Comparison of ENCODE assay signal across 10 cellular contexts in genomic region chr11:73152861-73153483, GRCh38. TPM values are rescaled to one million over a fixed set of nuclear protein-coding genes. Genes with fewer than 3 reads are reported as not detected.
DNase-seq lines count a peak whose midpoint lies in the region; ATAC-seq, FAIRE-seq and TF ChIP-seq lines count a peak whose summit lies in the region.
"Had no signal": no experiment of that assay in that cellular context is flagged by ENCODE, and none has a peak within 500 bp of the region (broad histone marks: within the 10 kb centered on the region; RNA-seq: fewer than 3 reads in every experiment).

No MANE protein-coding gene starts in this region.

- H3K4me1 ChIP-seq in PC-9 (replicated peaks; ENCODE audit: insufficient read depth) (peaks cover 24% of the 10 kb centered on the region), H1 (replicated peaks in 1 of 4; ENCODE audit: control insufficient read depth in 3 of 4, insufficient read depth in 4 of 4, low read length in 3 of 4) (peaks cover 4 to 14% (median 7%) of the 10 kb centered on the region in 4 experiments; a peak in 6 of 7 replicates), tibial artery (peaks cover 2 to 62% (median 42%) of the 10 kb centered on the region in 4 donors)

- H2AFZ ChIP-seq in PC-9 (no peak overlapping the region), H1 (ENCODE audit: low read length) (peak overlapping the region; percentile 68)

- no peak overlapping the region for H3K14ac ChIP-seq in H1 (ENCODE audit: insufficient read length)

- no peak overlapping the region for H4K8ac ChIP-seq in H1 (ENCODE audit: extremely low read depth, insufficient read depth, low read length)

- no peaks in the 10 kb centered on the region for H3K27me3 ChIP-seq in PC-9 (ENCODE audit: insufficient read depth, low read depth)
- H3K27me3 ChIP-seq in H1 (replicated peaks in 1 of 4; ENCODE audit: control insufficient read depth in 3 of 4, extremely low read depth in 1 of 4, insufficient read depth in 3 of 4, low read length in 3 of 4): no peaks in the 10 kb centered on the region
- no peaks in the 10 kb centered on the region for H3K27me3 ChIP-seq in tibial artery

- no peak for TF ChIP-seq CTCF in PC-9 (conservative IDR thresholded peaks at IDR 0.05)
- no peak for TF ChIP-seq CTCF in H1 (IDR thresholded peaks at IDR 0.05; ENCODE audit: control extremely low read depth in 1 of 3, insufficient read depth in 1 of 3, low read depth in 1 of 3, low read length in 3 of 3)
- no peak for TF ChIP-seq CTCF in tibial artery (IDR thresholded peaks at IDR 0.05)

- no peak overlapping the region for H3K23ac ChIP-seq in H1 (ENCODE audit: insufficient read length)

- no peak overlapping the region for H3K9ac ChIP-seq in H1 (replicated peaks in 1 of 4; ENCODE audit: extremely low read depth in 1 of 4, low read depth in 3 of 4, low read length in 3 of 4)

- no peak overlapping the region for H3K18ac ChIP-seq in H1 (ENCODE audit: extremely low read depth, low read length)

- intact Hi-C loops in PC-9 (cut with micrococcal nuclease; ENCODE audit: unreplicated experiment): no loop called here
- intact Hi-C loops in tibial artery (cut with DNase I; ENCODE audit: low total_unique reads): no loop called here

- ATAC-seq in HG02981 (IDR thresholded peaks at IDR 0.05; ENCODE audit: unreplicated experiment): peak; percentile 69

- H3K9me3 ChIP-seq in PC-9 (ENCODE audit: insufficient read depth, low read depth) (no peaks in the 10 kb centered on the region), H1 (ENCODE audit: insufficient read depth in 2 of 2, low read depth in 1 of 2, low read length in 1 of 2) (no peaks in the 10 kb centered on the region), tibial artery (no peaks in the 10 kb centered on the region)

- no peak overlapping the region for H4K91ac ChIP-seq in H1 (replicated peaks; ENCODE audit: insufficient read length, low read length)

- peak overlapping the region; percentile 24 for H3K56ac ChIP-seq in H1 (replicated peaks; ENCODE audit: insufficient read length, low read depth, low read length)

- POLR2A ChIA-PET in PC-9 (lab: Charles Lee; ENCODE audit: unreplicated experiment): interaction anchor here (0.5 to 0.6 kb wide), 3 partner anchors 11 to 382 kb away, joined by 4 to 12 read pairs (median 12); partner anchors contain the start of gene FCHSD2
- POLR2A ChIA-PET in H1 (lab: Charles Lee; ENCODE audit: partially characterized antibody): interaction anchor here (1.3 to 1.6 kb wide), 2 partner anchors 15 to 26 kb away, joined by 3 to 4 read pairs; no protein-coding TSS in a partner anchor

- no peaks in the 10 kb centered on the region for H3K9me2 ChIP-seq in PC-9 (ENCODE audit: insufficient read depth)

- no peak for TF ChIP-seq EP300 in H1 (IDR thresholded peaks at IDR 0.05; ENCODE audit: borderline replicate concordance in 1 of 2, low read depth in 2 of 2, low read length in 2 of 2)

- no peak for TF ChIP-seq RAD21 in H1 (IDR thresholded peaks at IDR 0.05 in 1 of 2, conservative IDR thresholded peaks at IDR 0.05 in 1 of 2; ENCODE audit: low read depth in 2 of 2, low read length in 2 of 2)

- no peak overlapping the region for H2AK5ac ChIP-seq in H1 (ENCODE audit: low read depth, low read length)

- TF ChIP-seq POLR2A in H1 (IDR thresholded peaks at IDR 0.05; ENCODE audit: control extremely low read depth in 1 of 2, low read depth in 2 of 2, low read length in 2 of 2): no peak

- H2BK12ac ChIP-seq in H1 (ENCODE audit: low read depth, low read length): no peak overlapping the region

- H4K20me1 ChIP-seq in PC-9 (ENCODE audit: insufficient read depth): no peaks in the 10 kb centered on the region
- H4K20me1 ChIP-seq in H1 (replicated peaks in 1 of 2; ENCODE audit: control insufficient read depth in 1 of 2, insufficient read depth in 2 of 2, low read length in 2 of 2): no peaks in the 10 kb centered on the region

- H3K23me2 ChIP-seq in H1 (ENCODE audit: low read depth, low read length): no peaks in the 10 kb centered on the region

- no peak overlapping the region for H3K27ac ChIP-seq in PC-9
- H3K27ac ChIP-seq in H1 (ENCODE audit: low read depth, low read length): no peak overlapping the region
- H3K27ac ChIP-seq in tibial artery: peak overlapping the region; percentile 20 to 53
- H3K27ac ChIP-seq: 22Rv1 had no signal

- CTCF ChIA-PET in PC-9 (lab: Charles Lee) (interaction anchor here (0.7 kb wide), 1 partner anchor 270 kb away, joined by 10 read pairs; no protein-coding TSS in a partner anchor), H1 (lab: Charles Lee; ENCODE audit: partially characterized antibody) (interaction anchor here (0.8 to 3.1 kb wide), 6 partner anchors 7 to 25 kb away, joined by 3 to 13 read pairs (median 4); partner anchors contain the start of gene FCHSD2)

- H3K4me3 ChIP-seq in PC-9: no peak overlapping the region
- H3K4me3 ChIP-seq in H1 (ENCODE audit: extremely low read depth in 1 of 4, insufficient read depth in 2 of 4, low read depth in 3 of 4, low read length in 4 of 4): no peak overlapping the region
- H3K4me3 ChIP-seq in tibial artery: no peak overlapping the region

- peak overlapping the region; percentile 9; the same call in 1 of the 2 replicates for H2BK20ac ChIP-seq in H1 (ENCODE audit: low read length)

- H3K79me2 ChIP-seq in PC-9 (ENCODE audit: low read depth) (no peaks in the 10 kb centered on the region), H1 (ENCODE audit: control insufficient read depth in 1 of 2, insufficient read depth in 2 of 2, low read length in 2 of 2) (no peaks in the 10 kb centered on the region)

- peak overlapping the region; percentile 2; the same call in 1 of the 2 replicates for H3K4me2 ChIP-seq in PC-9
- H3K4me2 ChIP-seq in H1 (ENCODE audit: insufficient read depth in 1 of 2, low read depth in 2 of 2, low read length in 2 of 2): no peak overlapping the region

- no peaks in the 10 kb centered on the region for H3K79me1 ChIP-seq in H1 (ENCODE audit: low read depth, low read length)

- H3K36me3 ChIP-seq in PC-9 (ENCODE audit: low read depth) (no peaks in the 10 kb centered on the region), H1 (ENCODE audit: control insufficient read depth in 2 of 4, insufficient read depth in 4 of 4, low read length in 3 of 4) (no peaks in the 10 kb centered on the region), tibial artery (no peaks in the 10 kb centered on the region)

- WGBS in H1 (ENCODE audit: extremely low coverage in 1 of 2, insufficient coverage in 1 of 2, insufficient read length in 1 of 2, insufficient replicate concordance in 2 of 2, low coverage in 1 of 2, low lambda C conversion rate in 2 of 2, missing lambda C conversion rate in 1 of 2), 2 experiments: 71% methylated on average over 6 of the region's 6 CpGs; no CpG with 5 or more reads in 1 of the 2 experiments

- DNase-seq in NCI-H2171 treated with DMSO at 0.1 percent for 48 hours (lab: John Stamatoyannopoulos, UW) (peak; percentile 29), NCI-H2171 (lab: John Stamatoyannopoulos, UW) (no peak), PC-9 (peak; percentile 57 to 66), H1 (ENCODE audit: low read depth in 1 of 2, low spot score in 2 of 2) (no peak), tibial artery (peak in 1 of 2 donors; percentile 33), DMS153 (lab: John Stamatoyannopoulos, UW) (no peak), amniotic stem cell (lab: John Stamatoyannopoulos, UW) (no peak)

- H3F3A ChIP-seq in PC-9 (ENCODE audit: insufficient read depth, low read depth): 0 out of 2 replicates have a peak, but pooled peaks cover 8% of the 10 kb centered on the region

- FAIRE-seq in H1 (lab: Jason Lieb, UNC): no peak
- FAIRE-seq: TTC549 had no signal

- no peak overlapping the region for H4K5ac ChIP-seq in H1 (ENCODE audit: insufficient read length, low read depth, low read length)

- no peak overlapping the region for H3K4ac ChIP-seq in H1 (replicated peaks; ENCODE audit: insufficient read length, low read depth, low read length)

- no peak overlapping the region for H2BK120ac ChIP-seq in H1 (replicated peaks; ENCODE audit: low read depth, low read length)

- H2BK5ac ChIP-seq in H1 (ENCODE audit: low read depth, low read length): 0 out of 2 replicates have a peak overlapping the region, but pooled peaks have one; percentile 6

- H2BK15ac ChIP-seq in H1 (ENCODE audit: low read length): 0 out of 2 replicates have a peak overlapping the region, but pooled peaks have one; percentile 63

- BruUV-seq in PC-9 (replicated peaks; lab: Mats Ljungman, UMichigan): no TSS peak

TF ChIP-seq in H1, 55 proteins besides CTCF, POLR2A, EP300 and RAD21 (continues in another document):
- TF ChIP-seq GTF2F1 (IDR thresholded peaks at IDR 0.05; ENCODE audit: borderline replicate concordance, low read depth, low read length) (no peak), KDM5A (IDR thresholded peaks at IDR 0.05; ENCODE audit: low read length) (no peak), SIX5 (IDR thresholded peaks at IDR 0.05; ENCODE audit: low read depth, low read length) (no peak), JUND (IDR thresholded peaks at IDR 0.05; ENCODE audit: low read length) (no peak), ZNF274 (IDR thresholded peaks at IDR 0.05; ENCODE audit: borderline replicate concordance, extremely low read depth, low read length) (no peak), ATF2 (IDR thresholded peaks at IDR 0.05; ENCODE audit: low read length) (no peak), KDM4A (IDR thresholded peaks at IDR 0.05; ENCODE audit: low read depth, low read length, severe bottlenecking) (no peak), TEAD4 (IDR thresholded peaks at IDR 0.05; ENCODE audit: low read depth, low read length) (no peak), CREB1 (IDR thresholded peaks at IDR 0.05) (no peak), SUZ12 (IDR thresholded peaks at IDR 0.05; ENCODE audit: low read length) (no peak)

RNA-seq across cellular contexts. Expression of gene FCHSD2, which starts 10.9 kb away (rescaled TPM):
- 20.5 and 22.6 TPM in 2 replicates for total RNA-seq in PC-9 (2021)
- total RNA-seq in H1 (2021; fragmentation: NEBNext Ultra II Directional; extraction: Animal tissue kit (Norgen Biotek cat#: 25700)): 7.8 and 9.2 TPM in 2 replicates
- polyA plus RNA-seq in H1 (2011; rRNA removed): 3.0 and 4.1 TPM in 2 replicates
- polyA plus RNA-seq in H1 (2011; cell fraction: cytosol; rRNA removed): 4.8 TPM
- 6.5 TPM for polyA plus RNA-seq in H1 (2011; cell fraction: nucleus; rRNA removed)
- polyA plus RNA-seq in H1 (2012, experiment 1 of 2): 4.8 to 6.8 TPM (median 5.9 TPM) in 4 replicates
- polyA plus RNA-seq in H1 (2012, experiment 2 of 2): 1.1 TPM
- polyA plus RNA-seq in H1 (2013, experiment 1 of 2): 4.2 TPM
- 4.0 TPM for polyA plus RNA-seq in H1 (2013, experiment 2 of 2)
- polyA minus RNA-seq in H1 (2011; rRNA and poly(A)+ RNA removed): 4.0 and 6.5 TPM in 2 replicates
- 4.1 TPM for polyA minus RNA-seq in H1 (2011; cell fraction: cytosol; rRNA and poly(A)+ RNA removed)
- 8.1 TPM for polyA minus RNA-seq in H1 (2011; cell fraction: nucleus; rRNA and poly(A)+ RNA removed)

Comparison
In these comparisons a context has a peak if more than half of its experiments do, and no peak if none do; other contexts are left out.
1. DNase-seq: peak in NCI-H2171 treated with DMSO at 0.1 percent for 48 hours (single experiment) and PC-9 (2 of 2); none in NCI-H2171 (single experiment), H1 (0 of 2), DMS153 (single experiment) and amniotic stem cell (single experiment).
2. H3K27ac ChIP-seq: peak in tibial artery (2 of 2); none in PC-9 (single experiment) and H1 (single experiment).